In the genomic region with DNA sequence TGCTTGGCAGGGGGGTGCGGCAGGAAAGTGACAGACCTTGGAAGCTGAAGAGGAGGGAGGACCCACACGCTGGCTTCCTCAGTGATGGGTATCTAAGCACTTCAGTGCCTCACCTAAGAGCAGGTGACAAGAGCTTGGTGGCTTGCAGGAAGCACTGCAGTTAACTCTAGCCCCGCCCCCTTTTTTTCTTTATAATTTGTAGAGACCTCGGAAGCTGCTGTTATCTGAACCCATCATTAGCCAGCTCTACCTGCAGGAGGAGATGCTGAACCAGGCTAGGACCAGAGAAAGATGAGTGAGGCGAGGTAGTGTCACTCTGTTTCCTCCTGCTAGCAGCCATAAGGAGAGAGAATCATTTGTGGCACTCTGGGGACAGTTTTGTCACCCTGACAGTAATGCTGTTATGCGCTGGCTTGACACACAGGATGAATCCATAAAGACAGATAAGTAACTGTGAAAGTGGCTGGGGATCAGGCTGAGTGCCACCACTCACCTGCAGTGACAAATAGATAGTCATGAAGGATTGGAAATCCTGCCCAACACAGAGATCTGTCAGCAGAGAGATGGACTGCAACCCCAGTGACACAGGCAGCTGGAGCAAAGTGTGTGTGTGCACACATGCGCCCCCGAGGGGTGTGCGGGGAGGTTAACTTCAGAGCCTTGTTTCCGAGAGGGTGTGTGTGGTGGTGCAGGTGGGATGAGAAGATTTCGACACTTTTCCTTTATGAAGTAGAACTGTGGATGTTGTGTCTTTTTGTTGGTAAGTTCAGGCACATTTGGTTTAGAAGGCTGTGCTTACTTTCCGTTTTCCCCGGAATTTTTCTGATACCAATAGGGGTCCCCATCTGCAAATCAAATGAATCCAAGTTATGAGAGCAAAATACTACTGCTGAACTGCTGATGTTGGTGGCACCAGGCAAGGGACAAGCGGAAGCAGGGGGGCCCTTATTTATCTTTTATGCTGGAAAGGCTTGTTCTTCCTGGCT, we compare ENCODE assay signal across 15 cellular contexts.
A peak's percentile ranks its signal among the peaks of the same experiment; 100 is the strongest.
DNase-seq lines count a peak whose midpoint lies in the region; ATAC-seq and TF ChIP-seq lines count a peak whose summit lies in the region.
"Had no signal": no experiment of that assay in that cellular context is flagged by ENCODE, and none has a peak within 500 bp of the region (broad histone marks: within the 10 kb centered on the region; RNA-seq: fewer than 3 reads in every experiment).

No MANE protein-coding gene starts in this region.

- no peak for DNase-seq in Right ventricle myocardium superior
- DNase-seq in cardiac septum (ENCODE audit: low spot score), result no peak
- peak; percentile 95 for DNase-seq in NCI-H510A treated with DMSO at 0.1 percent for 48 hours (lab: John Stamatoyannopoulos, UW)
- DNase-seq in glutamatergic neuron, result peak; percentile 37
- peak; percentile 40 to 70 for DNase-seq in vagina (ENCODE audit: extremely low spot score in 2 of 2)
- no peak for DNase-seq in occipital lobe (lab: John Stamatoyannopoulos, UW)
- no peak for DNase-seq in Kasumi-1 (lab: John Stamatoyannopoulos, UW)
- DNase-seq: ACHN; activated CD4-positive, alpha-beta T cell treated with anti-CD3 and anti-CD28 coated beads for 1 hour; brain microvascular endothelial cell; erythroblast; transverse colon had no signal

- TF ChIP-seq CTCF in glutamatergic neuron (IDR thresholded peaks at IDR 0.05; ENCODE audit: partially characterized antibody, unreplicated experiment), result no peak
- no peak for TF ChIP-seq CTCF in vagina (IDR thresholded peaks at IDR 0.05)

- no peaks in the 10 kb centered on the region for H3K4me1 ChIP-seq in vagina

- TF ChIP-seq POLR2A in vagina (IDR thresholded peaks at IDR 0.05), result no peak

- intact Hi-C loops in Right ventricle myocardium superior (cut with DNase I), result no loop called here
- intact Hi-C loops in cardiac septum (cut with DNase I), result no loop called here
- intact Hi-C loops in vagina (cut with DNase I), result no loop called here

- H3K36me3 Mint-ChIP-seq in glutamatergic neuron (ENCODE audit: unreplicated experiment), result no peaks in the 10 kb centered on the region

- peaks cover 33% of the 10 kb centered on the region for H3K4me1 Mint-ChIP-seq in glutamatergic neuron (ENCODE audit: low read depth, unreplicated experiment)

- H3K27ac Mint-ChIP-seq in glutamatergic neuron (ENCODE audit: unreplicated experiment), result peak overlapping the region; percentile 2

- H3K9me3 ChIP-seq in vagina, result no peaks in the 10 kb centered on the region
- H3K9me3 ChIP-seq: transverse colon had no signal

- peaks cover 9% of the 10 kb centered on the region for H3K27me3 Mint-ChIP-seq in glutamatergic neuron (ENCODE audit: unreplicated experiment)

- peak overlapping the region; percentile 50 for H3K4me3 Mint-ChIP-seq in glutamatergic neuron (ENCODE audit: unreplicated experiment)

- H3K9me3 Mint-ChIP-seq in glutamatergic neuron (ENCODE audit: unreplicated experiment), result no peaks in the 10 kb centered on the region

- H3K27ac ChIP-seq in vagina, result no peak overlapping the region
- H3K27ac ChIP-seq: brain microvascular endothelial cell, skin epidermis, transverse colon had no signal

- ATAC-seq in Right ventricle myocardium superior (ENCODE audit: poor library complexity) (peak; percentile 21), GM19463 (IDR thresholded peaks at IDR 0.05; ENCODE audit: unreplicated experiment) (no peak)
- ATAC-seq: K562 had no signal

- no peaks in the 10 kb centered on the region for H3K27me3 ChIP-seq in vagina
- H3K27me3 ChIP-seq: brain microvascular endothelial cell, transverse colon had no signal

- no peak overlapping the region for H3K4me3 ChIP-seq in vagina
- H3K4me3 ChIP-seq: K562, skin epidermis, transverse colon had no signal

- no peaks in the 10 kb centered on the region for H3K36me3 ChIP-seq in vagina
- H3K36me3 ChIP-seq: brain microvascular endothelial cell, transverse colon had no signal

Comparison
In these comparisons a context has a peak if more than half of its experiments do, and no peak if none do; other contexts are left out.
1. DNase-seq: peak in NCI-H510A treated with DMSO at 0.1 percent for 48 hours (single experiment), glutamatergic neuron (single experiment) and vagina (2 of 2); none in Right ventricle myocardium superior (single experiment), cardiac septum (single experiment), occipital lobe (single experiment) and Kasumi-1 (0 of 2).